Comparison of ENCODE assay signal across 23 cellular contexts in the genomic region with DNA sequence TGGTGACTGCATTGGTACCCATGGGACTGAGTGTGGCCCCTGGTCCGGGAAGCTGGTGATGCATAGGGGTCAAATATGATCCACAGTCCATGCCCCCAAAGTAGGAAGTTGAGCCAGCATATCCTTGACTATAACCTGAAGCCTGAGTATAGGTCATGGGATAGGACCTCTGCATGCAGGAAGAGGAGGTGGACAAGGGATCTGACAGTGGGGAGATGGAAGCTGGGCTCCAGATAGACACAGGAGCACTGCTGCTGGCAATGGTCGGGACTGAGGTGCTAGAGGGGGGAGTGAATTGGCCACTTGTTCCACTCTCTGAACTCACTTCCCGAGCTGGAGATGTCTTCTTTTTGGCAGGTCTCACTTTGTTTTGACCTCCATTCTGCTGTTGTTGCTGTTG. TPM values are rescaled to one million over a fixed set of nuclear protein-coding genes. Genes with fewer than 3 reads are reported as not detected.
"Had no signal": no experiment of that assay in that cellular context is flagged by ENCODE, and none has a peak within 500 bp of the region (broad histone marks: within the 10 kb centered on the region; RNA-seq: fewer than 3 reads in every experiment).

No MANE protein-coding gene starts in this region.

- H3K36me3 Mint-ChIP-seq: mesothelial cell of epicardium; stimulated activated memory B cell treated with anti-CD40 and anti-IgM and Interleukin-4, amounts not matched to agents 10 μg/mL and 1 μg/mL and 100 μg/mL, for 72 hours had no signal

- H3K4me1 ChIP-seq: prostate gland, testis, upper lobe of right lung had no signal

- H3K4me3 Mint-ChIP-seq: effector memory CD8-positive, alpha-beta T cell; mesothelial cell of epicardium; natural killer cell treated with Interleukin-12 subunit alpha and Interleukin-12 subunit beta and Interleukin-15 and Interleukin-18, amount 100 ng/mL, for 72 hours; stimulated activated memory B cell treated with anti-CD40 and anti-IgM and Interleukin-4, amounts not matched to agents 10 μg/mL and 1 μg/mL and 100 μg/mL, for 72 hours; stimulated activated naive CD8-positive, alpha-beta T cell treated with anti-CD3 and anti-CD28 coated beads, Interleukin-15, Interleukin-2, amounts not matched to agents 100 ng/mL and 50 ng/mL, for 24 hours had no signal

- H3K4me3 ChIP-seq: esophagus squamous epithelium, gastroesophageal sphincter, pancreas, prostate gland, right lobe of liver, testis, tibial nerve, upper lobe of right lung, vagina had no signal

- H3K27ac ChIP-seq: esophagus squamous epithelium, gastroesophageal sphincter, pancreas, prostate gland, right lobe of liver, testis, tibial nerve, upper lobe of right lung, vagina had no signal

- H3K36me3 ChIP-seq: esophagus squamous epithelium, gastroesophageal sphincter, pancreas, prostate gland, right lobe of liver, tibial nerve, upper lobe of right lung, vagina had no signal

- H3K9me3 ChIP-seq: esophagus squamous epithelium, gastroesophageal sphincter, pancreas, prostate gland, right lobe of liver, testis, upper lobe of right lung, vagina had no signal

- H3K27ac Mint-ChIP-seq: effector memory CD8-positive, alpha-beta T cell; mesothelial cell of epicardium; natural killer cell treated with Interleukin-12 subunit alpha and Interleukin-12 subunit beta and Interleukin-15 and Interleukin-18, amount 100 ng/mL, for 72 hours; stimulated activated memory B cell treated with anti-CD40 and anti-IgM and Interleukin-4, amounts not matched to agents 10 μg/mL and 1 μg/mL and 100 μg/mL, for 72 hours; stimulated activated naive CD8-positive, alpha-beta T cell treated with anti-CD3 and anti-CD28 coated beads, Interleukin-15, Interleukin-2, amounts not matched to agents 100 ng/mL and 50 ng/mL, for 24 hours had no signal

- H3K9me3 Mint-ChIP-seq: effector memory CD8-positive, alpha-beta T cell; mesothelial cell of epicardium; stimulated activated memory B cell treated with anti-CD40 and anti-IgM and Interleukin-4, amounts not matched to agents 10 μg/mL and 1 μg/mL and 100 μg/mL, for 72 hours; stimulated activated naive CD8-positive, alpha-beta T cell treated with anti-CD3 and anti-CD28 coated beads, Interleukin-15, Interleukin-2, amounts not matched to agents 100 ng/mL and 50 ng/mL, for 24 hours had no signal

- DNase-seq: effector memory CD8-positive, alpha-beta T cell; esophagus squamous epithelium; foreskin fibroblast; kidney glomerular epithelial cell; occipital lobe; pancreas; right lobe of liver; stimulated activated CD4-positive, alpha-beta T cell treated with anti-CD3 and anti-CD28 coated beads, Interleukin-4, amount 100 ng/mL, for 24 hours; testis; upper lobe of right lung had no signal

- ATAC-seq: effector memory CD8-positive, alpha-beta T cell; gastroesophageal sphincter; natural killer cell treated with Interleukin-12 subunit alpha and Interleukin-12 subunit beta and Interleukin-15 and Interleukin-18, amount 100 ng/mL, for 72 hours; pancreas; right lobe of liver; stimulated activated memory B cell treated with anti-CD40 and anti-IgM and Interleukin-4, amounts not matched to agents 10 μg/mL and 1 μg/mL and 100 μg/mL, for 72 hours; upper lobe of right lung had no signal

- H3K27me3 ChIP-seq: testis had no signal

- FAIRE-seq: islet of Langerhans, pancreas had no signal

RNA-seq across cellular contexts. Expression of gene OTX2, which starts 8.4 kb away (rescaled TPM):
- total RNA-seq: epithelial cell of proximal tubule; esophagus squamous epithelium; gastroesophageal sphincter; lower leg skin; natural killer cell treated with Interleukin-12 subunit alpha and Interleukin-12 subunit beta and Interleukin-15 and Interleukin-18, amount 100 ng/mL, for 72 hours; occipital lobe; pancreas; prostate gland; renal cortical epithelial cell; right lobe of liver; subcutaneous adipose tissue; testis; tibial nerve; upper lobe of right lung; vagina had no signal
- polyA plus RNA-seq: pancreas had no signal
